21 cellular contexts compared by ENCODE assay signal in genomic region chr16:54511181-54511731, GRCh38.
DNase-seq lines count a peak whose midpoint lies in the region; ATAC-seq and TF ChIP-seq lines count a peak whose summit lies in the region.
"Had no signal": no experiment of that assay in that cellular context is flagged by ENCODE, and none has a peak within 500 bp of the region (broad histone marks: within the 10 kb centered on the region; RNA-seq: fewer than 3 reads in every experiment).

No MANE protein-coding gene starts in this region.

- POLR2A ChIA-PET in WTC11 (lab: Charles Lee), result no interaction called here

- H3K4me1 Mint-ChIP-seq in endodermal cell, result peaks cover 17% of the 10 kb centered on the region
- H3K4me1 Mint-ChIP-seq in nephron progenitor cell, result peaks cover 70% of the 10 kb centered on the region
- peaks cover 50% of the 10 kb centered on the region for H3K4me1 Mint-ChIP-seq in WTC11
- H3K4me1 Mint-ChIP-seq: B cell, naive B cell had no signal

- H3K27ac Mint-ChIP-seq in endodermal cell (no peak overlapping the region), nephron progenitor cell (peak overlapping the region; percentile 60), WTC11 (no peak overlapping the region)
- H3K27ac Mint-ChIP-seq: B cell had no signal

- no peaks in the 10 kb centered on the region for H3K36me3 ChIP-seq in endodermal cell (ENCODE audit: control insufficient read depth, insufficient read depth, low read length)
- H3K36me3 ChIP-seq: tibial artery had no signal

- DNase-seq in AG09319 (ENCODE audit: extremely low read depth, low read depth) (peak; percentile 22), LHCN-M2 (ENCODE audit: low read depth) (peak; percentile 72), endodermal cell (no peak), nephron progenitor cell (no peak), NCI-H1092 (lab: John Stamatoyannopoulos, UW) (no peak), NCI-H226 (no peak), WTC11 (ENCODE audit: low spot score) (no peak)
- DNase-seq: activated CD4-positive, alpha-beta T cell treated with anti-CD3 and anti-CD28 coated beads for 1 hour; activated CD8-positive, alpha-beta memory T cell treated with anti-CD3 and anti-CD28 coated beads, Interleukin-2, amount 50 U/mL, for 4 hours; activated naive CD4-positive, alpha-beta T cell treated with anti-CD3 and anti-CD28 coated beads, Interleukin-2, amount 50 U/mL, for 16 hours; left cardiac atrium; MM.1S; naive B cell; NCI-H2107; NCI-H748 treated with DMSO at 0.1 percent for 48 hours; right cardiac atrium; stimulated activated CD4-positive, alpha-beta T cell treated with anti-CD3 and anti-CD28 coated beads, Interleukin-4, amount 100 ng/mL, for 1 hour; T-helper 1 cell; tibial artery had no signal

- H3K4me1 ChIP-seq in endodermal cell (ENCODE audit: control insufficient read depth, insufficient read depth, low read length), result peaks cover 2% of the 10 kb centered on the region

- H3K9ac ChIP-seq in endodermal cell (ENCODE audit: extremely low read depth, low read length, poor library complexity, severe bottlenecking), result no peak overlapping the region

- H3K9me3 Mint-ChIP-seq in endodermal cell (no peaks in the 10 kb centered on the region), nephron progenitor cell (no peaks in the 10 kb centered on the region), WTC11 (peaks cover 2% of the 10 kb centered on the region; the same call in 1 of the 2 replicates)

- no peaks in the 10 kb centered on the region for H3K36me3 Mint-ChIP-seq in endodermal cell (ENCODE audit: low read depth)
- H3K36me3 Mint-ChIP-seq in nephron progenitor cell (ENCODE audit: low read depth), result no peaks in the 10 kb centered on the region
- no peaks in the 10 kb centered on the region for H3K36me3 Mint-ChIP-seq in WTC11
- H3K36me3 Mint-ChIP-seq: naive B cell had no signal

- no peak overlapping the region for H3K4me3 ChIP-seq in endodermal cell (ENCODE audit: low read length)
- H3K4me3 ChIP-seq: tibial artery had no signal

- peak overlapping the region; percentile 86 for H3K27ac ChIP-seq in endodermal cell (ENCODE audit: low read depth, low read length)
- H3K27ac ChIP-seq: tibial artery had no signal

- H3K27me3 ChIP-seq in endodermal cell (ENCODE audit: control insufficient read depth, insufficient read depth, low read length, poor library complexity, severe bottlenecking), result no peaks in the 10 kb centered on the region
- H3K27me3 ChIP-seq: tibial artery had no signal

- no peak for TF ChIP-seq CTCF in AG09319 (IDR thresholded peaks at IDR 0.05; ENCODE audit: low read depth, low read length)
- TF ChIP-seq CTCF in endodermal cell (conservative IDR thresholded peaks at IDR 0.05), result no peak
- no peak for TF ChIP-seq CTCF in nephron progenitor cell (IDR thresholded peaks at IDR 0.05)
- TF ChIP-seq CTCF in WTC11 (IDR thresholded peaks at IDR 0.05), result no peak

- H3K27me3 Mint-ChIP-seq in endodermal cell (ENCODE audit: insufficient read depth) (no peaks in the 10 kb centered on the region), nephron progenitor cell (ENCODE audit: low read depth, poor library complexity) (peaks cover 16% of the 10 kb centered on the region), WTC11 (ENCODE audit: low read depth) (no peaks in the 10 kb centered on the region)

- no peak overlapping the region for H3K4me3 Mint-ChIP-seq in endodermal cell
- H3K4me3 Mint-ChIP-seq in nephron progenitor cell, result no peak overlapping the region
- no peak overlapping the region for H3K4me3 Mint-ChIP-seq in WTC11
- H3K4me3 Mint-ChIP-seq: B cell, naive B cell had no signal

- WGBS in endodermal cell (ENCODE audit: insufficient coverage in 1 of 2, insufficient read length in 1 of 2), 2 experiments, result 96 to 97% methylated on average over 4 of the region's 4 CpGs

- ATAC-seq in HG03159 (IDR thresholded peaks at IDR 0.05; ENCODE audit: unreplicated experiment) (no peak), WTC11 (no peak)
- ATAC-seq: left cardiac atrium had no signal

- no peaks in the 10 kb centered on the region for H3K9me3 ChIP-seq in endodermal cell (ENCODE audit: control insufficient read depth, low read length)
- H3K9me3 ChIP-seq: tibial artery had no signal

- CTCF ChIA-PET in WTC11 (lab: Charles Lee), result no interaction called here

TF ChIP-seq in WTC11, 78 proteins besides CTCF, POLR2A, EP300 and RAD21 (continues in another document):
- no peak for TF ChIP-seq HMGXB4 (CRISPR knock-in tag; IDR thresholded peaks at IDR 0.05)
- TF ChIP-seq ATF1 (CRISPR knock-in tag; IDR thresholded peaks at IDR 0.05), result no peak
- TF ChIP-seq ATF3 (CRISPR knock-in tag; conservative IDR thresholded peaks at IDR 0.05), result no peak
- TF ChIP-seq ZNF396 (CRISPR knock-in tag; IDR thresholded peaks at IDR 0.05; ENCODE audit: borderline replicate concordance), result no peak
- TF ChIP-seq ZNF512 (CRISPR knock-in tag; IDR thresholded peaks at IDR 0.05; ENCODE audit: borderline replicate concordance), result no peak
- TF ChIP-seq ZNF425 (CRISPR knock-in tag; conservative IDR thresholded peaks at IDR 0.05), result no peak
- TF ChIP-seq E2F1 (CRISPR knock-in tag; IDR thresholded peaks at IDR 0.05), result no peak
- TF ChIP-seq ZBTB21 (CRISPR knock-in tag; IDR thresholded peaks at IDR 0.05; ENCODE audit: borderline replicate concordance), result no peak
- TF ChIP-seq E2F4 (CRISPR knock-in tag; IDR thresholded peaks at IDR 0.05; ENCODE audit: borderline replicate concordance, low read depth), result no peak
- TF ChIP-seq HMGA2 (CRISPR knock-in tag; IDR thresholded peaks at IDR 0.05), result no peak

Comparison
In these comparisons a context has a peak if more than half of its experiments do, and no peak if none do; other contexts are left out.
1. DNase-seq: peak in AG09319 (single experiment) and LHCN-M2 (single experiment); none in endodermal cell (single experiment), nephron progenitor cell (single experiment), NCI-H1092 (single experiment), NCI-H226 (single experiment) and WTC11 (single experiment).